1 cellular context compared by ENCODE assay signal in the genomic region with DNA sequence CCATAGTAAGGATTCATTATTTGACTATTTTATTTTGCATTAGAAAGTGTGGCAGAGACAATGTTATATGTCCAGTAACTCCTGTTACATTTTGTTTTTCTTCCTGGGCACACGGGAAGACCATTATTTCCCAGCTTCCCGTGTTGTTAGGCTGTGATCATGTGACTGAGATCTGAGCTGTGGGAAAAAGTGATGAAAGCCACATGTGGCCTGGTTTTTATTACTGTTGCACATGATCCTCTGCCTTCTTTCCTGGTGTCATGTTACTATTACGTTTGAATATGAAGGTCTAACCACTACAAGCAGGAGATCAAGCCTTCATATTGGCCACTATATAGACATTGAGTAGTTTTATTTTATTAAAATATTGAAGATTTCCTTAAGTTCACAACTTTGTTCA.
TF ChIP-seq lines count a peak whose summit lies in the region.

No MANE protein-coding gene starts in this region.

TF ChIP-seq in K562, 482 proteins besides CTCF, POLR2A, EP300 and RAD21 (continued from another document):
- TF ChIP-seq HINFP (tag; conservative IDR thresholded peaks at IDR 0.05; ENCODE audit: low read depth) (no peak), AFF1 (IDR thresholded peaks at IDR 0.05; ENCODE audit: low read depth in 1 of 2, partially characterized antibody in 2 of 2) (no peak), RNF2 (IDR thresholded peaks at IDR 0.05) (no peak)
- TF ChIP-seq, protein P1, sequence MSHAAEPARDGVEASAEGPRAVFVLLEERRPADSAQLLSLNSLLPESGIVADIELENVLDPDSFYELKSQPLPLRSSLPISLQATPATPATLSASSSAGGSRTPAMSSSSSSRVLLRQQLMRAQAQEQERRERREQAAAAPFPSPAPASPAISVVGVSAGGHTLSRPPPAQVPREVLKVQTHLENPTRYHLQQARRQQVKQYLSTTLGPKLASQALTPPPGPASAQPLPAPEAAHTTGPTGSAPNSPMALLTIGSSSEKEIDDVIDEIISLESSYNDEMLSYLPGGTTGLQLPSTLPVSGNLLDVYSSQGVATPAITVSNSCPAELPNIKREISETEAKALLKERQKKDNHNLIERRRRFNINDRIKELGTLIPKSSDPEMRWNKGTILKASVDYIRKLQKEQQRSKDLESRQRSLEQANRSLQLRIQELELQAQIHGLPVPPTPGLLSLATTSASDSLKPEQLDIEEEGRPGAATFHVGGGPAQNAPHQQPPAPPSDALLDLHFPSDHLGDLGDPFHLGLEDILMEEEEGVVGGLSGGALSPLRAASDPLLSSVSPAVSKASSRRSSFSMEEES (CRISPR knock-in tag; IDR thresholded peaks at IDR 0.05) = peak; percentile 34
